Comparison of ENCODE assay signal across 8 cellular contexts in the genomic region with DNA sequence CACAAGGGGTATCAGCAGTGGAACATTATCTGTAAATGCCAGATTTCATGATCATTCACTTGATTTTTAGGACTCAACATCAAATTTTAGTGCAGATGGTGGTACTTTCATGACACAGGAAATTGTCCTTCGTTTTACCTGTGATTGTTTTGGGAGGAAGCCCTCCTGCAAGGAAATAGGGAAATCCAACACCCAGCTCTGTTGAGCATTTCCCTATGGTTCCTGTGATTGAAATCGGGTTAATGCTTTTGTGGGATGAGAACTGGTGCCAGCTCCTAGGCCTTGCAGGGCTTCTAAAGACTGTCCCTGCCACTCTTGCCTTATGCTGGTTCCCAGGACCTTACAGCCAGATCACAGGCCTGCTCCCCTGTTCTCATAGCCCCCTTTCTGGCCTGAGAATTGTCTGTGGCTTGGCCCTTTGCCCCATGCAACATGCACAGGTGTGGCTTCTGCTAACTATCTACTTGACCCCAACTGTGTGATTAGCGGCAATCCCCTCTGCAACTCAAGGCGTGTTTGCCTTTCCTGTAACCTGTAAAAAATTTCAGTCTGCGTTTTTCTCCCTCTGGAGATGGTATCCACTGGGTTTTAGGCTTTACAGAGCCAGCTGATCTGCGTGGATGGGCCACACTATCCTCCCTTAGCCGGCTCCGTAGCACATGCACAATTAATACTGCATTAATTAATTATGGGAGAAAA.
DNase-seq lines count a peak whose midpoint lies in the region; ATAC-seq and TF ChIP-seq lines count a peak whose summit lies in the region.

No MANE protein-coding gene starts in this region.

- CTCF ChIA-PET in activated CD8-positive, alpha-beta memory T cell treated with anti-CD3 and anti-CD28 coated beads, Interleukin-2, amount 10 ng/mL, durations not matched to agents 7 days and 5 days (lab: Charles Lee) = no interaction called here

- H3K4me1 ChIP-seq in sigmoid colon (peaks cover 0 to 96% (median 82%) of the 10 kb centered on the region in 4 donors), Karpas-422 (ENCODE audit: low read length) (no peaks in the 10 kb centered on the region)

- H3K4me3 ChIP-seq in sigmoid colon = no peak overlapping the region
- no peak overlapping the region for H3K4me3 ChIP-seq in Karpas-422 (ENCODE audit: low read length)

- no peaks in the 10 kb centered on the region for H4K20me1 ChIP-seq in Karpas-422 (ENCODE audit: insufficient read depth, low read depth, low read length)

- no peak for TF ChIP-seq POLR2A in sigmoid colon (IDR thresholded peaks at IDR 0.05)

- H3K4me2 ChIP-seq in Karpas-422 (ENCODE audit: low read depth, low read length, poor library complexity, severe bottlenecking) = no peak overlapping the region

- H3K36me3 ChIP-seq in sigmoid colon (no peaks in the 10 kb centered on the region), Karpas-422 (ENCODE audit: insufficient read depth, low read length) (no peaks in the 10 kb centered on the region)

- H3K27ac ChIP-seq in sigmoid colon (peak overlapping the region; percentile 77 to 92 (median 90)), Karpas-422 (ENCODE audit: low read length) (no peak overlapping the region)

- H3K9me3 ChIP-seq in sigmoid colon (no peaks in the 10 kb centered on the region), Karpas-422 (ENCODE audit: low read length) (no peaks in the 10 kb centered on the region)

- H3K9me2 ChIP-seq in Karpas-422 (replicated peaks; ENCODE audit: insufficient read depth, low read length) = no peaks in the 10 kb centered on the region

- TF ChIP-seq EP300 in sigmoid colon (IDR thresholded peaks at IDR 0.05) = no peak

- no peak for TF ChIP-seq CTCF in sigmoid colon (IDR thresholded peaks at IDR 0.05)

- H3K27me3 ChIP-seq in sigmoid colon (no peaks in the 10 kb centered on the region), Karpas-422 (ENCODE audit: low read length) (no peaks in the 10 kb centered on the region)

- no peak overlapping the region for H3K9ac ChIP-seq in Karpas-422 (ENCODE audit: low read length)

- H2AFZ ChIP-seq in Karpas-422 (ENCODE audit: low read length) = no peak overlapping the region

- WGBS in sigmoid colon, 2 donors = 56 to 62% methylated on average over 8 of the region's 8 CpGs

- H3K4me1 Mint-ChIP-seq in activated CD8-positive, alpha-beta memory T cell treated with anti-CD3 and anti-CD28 coated beads, Interleukin-2, amount 10 ng/mL, durations not matched to agents 7 days and 5 days = peaks cover 51% of the 10 kb centered on the region

- H3K27me3 Mint-ChIP-seq in activated CD8-positive, alpha-beta memory T cell treated with anti-CD3 and anti-CD28 coated beads, Interleukin-2, amount 10 ng/mL, durations not matched to agents 7 days and 5 days = no peaks in the 10 kb centered on the region

- intact Hi-C loops in sigmoid colon (cut with DNase I) = no loop called here

- no peak overlapping the region for H3K4me3 Mint-ChIP-seq in activated CD8-positive, alpha-beta memory T cell treated with anti-CD3 and anti-CD28 coated beads, Interleukin-2, amount 10 ng/mL, durations not matched to agents 7 days and 5 days

- ATAC-seq in GM18858 (IDR thresholded peaks at IDR 0.05; ENCODE audit: unreplicated experiment) (peak; percentile 42), GM21717 (IDR thresholded peaks at IDR 0.05; ENCODE audit: unreplicated experiment) (peak; percentile 50)
- no peak for ATAC-seq in activated CD8-positive, alpha-beta memory T cell treated with anti-CD3 and anti-CD28 coated beads, Interleukin-2, amount 10 ng/mL, durations not matched to agents 7 days and 5 days

- DNase-seq in HuH-7 (ENCODE audit: low spot score) (peak; percentile 12), sigmoid colon (no peak), Karpas-422 (no peak), anterior cingulate cortex (lab: John Stamatoyannopoulos, UW) (no peak), NCI-H2171 (lab: John Stamatoyannopoulos, UW) (no peak)
- no peak for DNase-seq in activated CD8-positive, alpha-beta memory T cell treated with anti-CD3 and anti-CD28 coated beads, Interleukin-2, amount 10 ng/mL, durations not matched to agents 7 days and 5 days

- no peak overlapping the region for H3K27ac Mint-ChIP-seq in activated CD8-positive, alpha-beta memory T cell treated with anti-CD3 and anti-CD28 coated beads, Interleukin-2, amount 10 ng/mL, durations not matched to agents 7 days and 5 days

- H3K9me3 Mint-ChIP-seq in activated CD8-positive, alpha-beta memory T cell treated with anti-CD3 and anti-CD28 coated beads, Interleukin-2, amount 10 ng/mL, durations not matched to agents 7 days and 5 days (ENCODE audit: low read depth) = no peaks in the 10 kb centered on the region

- H3K36me3 Mint-ChIP-seq in activated CD8-positive, alpha-beta memory T cell treated with anti-CD3 and anti-CD28 coated beads, Interleukin-2, amount 10 ng/mL, durations not matched to agents 7 days and 5 days = peaks cover 9% of the 10 kb centered on the region

- no peaks in the 10 kb centered on the region for H3K79me2 ChIP-seq in Karpas-422 (ENCODE audit: low read length)
